18 cellular contexts compared by ENCODE assay signal in the genomic region with DNA sequence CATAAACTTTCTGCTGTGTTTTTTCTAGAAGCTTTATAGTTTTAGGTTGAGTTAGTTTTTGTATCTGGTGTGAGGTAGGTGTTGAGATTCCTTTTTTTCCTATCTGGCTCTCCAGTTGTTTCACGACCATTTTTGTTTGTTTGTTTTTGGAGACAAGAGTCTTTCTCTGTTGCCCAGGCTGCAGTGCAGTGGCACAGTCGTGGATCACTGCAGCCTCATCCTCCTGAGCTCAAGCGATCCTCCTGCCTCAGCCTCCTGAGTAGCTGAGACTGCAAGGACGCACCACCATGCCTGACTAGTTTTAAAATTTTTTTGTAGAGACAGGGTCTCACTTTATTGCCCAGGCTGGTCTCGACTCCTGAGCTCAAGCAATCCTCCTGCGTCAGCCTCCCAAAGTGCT. TPM values are rescaled to one million over a fixed set of nuclear protein-coding genes. Genes with fewer than 3 reads are reported as not detected.
DNase-seq lines count a peak whose midpoint lies in the region; ATAC-seq, FAIRE-seq and TF ChIP-seq lines count a peak whose summit lies in the region.
"Had no signal": no experiment of that assay in that cellular context is flagged by ENCODE, and none has a peak within 500 bp of the region (broad histone marks: within the 10 kb centered on the region; RNA-seq: fewer than 3 reads in every experiment).

No MANE protein-coding gene starts in this region.

- TF ChIP-seq EP300 in HepG2 (IDR thresholded peaks at IDR 0.05; ENCODE audit: low read depth in 2 of 2, low read length in 2 of 2): no peak
- no peak for TF ChIP-seq EP300 in HepG2 (CRISPR knock-in tag; IDR thresholded peaks at IDR 0.05; ENCODE audit: borderline replicate concordance)

- WGBS in HepG2 (ENCODE audit: low lambda C conversion rate): 93% methylated on average over 6 of the region's 6 CpGs
- WGBS in right lobe of liver (ENCODE audit: insufficient coverage, low coverage, low lambda C conversion rate, missing lambda C conversion rate): 87% methylated on average over 6 of the region's 6 CpGs

- in situ Hi-C loops in HepG2 (cut with HindIII; ENCODE audit: extremely low pct_ligation_motif_present, low pct_unique_long_range_greater_than_20kb): no loop called here

- BruUV-seq in HepG2 (replicated peaks; lab: Mats Ljungman, UMichigan): no TSS peak

- H3K4me3 Mint-ChIP-seq in dendritic cell treated with granulocyte-macrophage colony-stimulating factor and Interleukin-4, amounts not matched to agents 40 ng/mL and 50 ng/mL, for 4 days: no peak overlapping the region
- no peak overlapping the region for H3K4me3 Mint-ChIP-seq in stimulated activated naive B cell treated with anti-CD40 and anti-IgM and Interleukin-4, amounts not matched to agents 10 μg/mL and 1 μg/mL and 100 μg/mL, for 72 hours
- H3K4me3 Mint-ChIP-seq: B cell; CD4-positive, alpha-beta memory T cell; H9 had no signal

- H4K20me1 ChIP-seq in HepG2 (ENCODE audit: insufficient read depth, low read length): no peaks in the 10 kb centered on the region; the same call in 1 of the 2 replicates

- no peak overlapping the region for H3K4me2 ChIP-seq in HepG2 (ENCODE audit: low read depth, low read length)
- H3K4me2 ChIP-seq: BLaER1 had no signal

- peaks cover 41% of the 10 kb centered on the region for H3K4me1 Mint-ChIP-seq in dendritic cell treated with granulocyte-macrophage colony-stimulating factor and Interleukin-4, amounts not matched to agents 40 ng/mL and 50 ng/mL, for 4 days (ENCODE audit: low read depth)
- H3K4me1 Mint-ChIP-seq in stimulated activated naive B cell treated with anti-CD40 and anti-IgM and Interleukin-4, amounts not matched to agents 10 μg/mL and 1 μg/mL and 100 μg/mL, for 72 hours: peaks cover 15 to 58% of the 10 kb centered on the region in 2 donors

- peaks cover 51% of the 10 kb centered on the region for H3K79me2 ChIP-seq in HepG2 (ENCODE audit: insufficient read depth, low read length)

- no peak overlapping the region for H3K9ac ChIP-seq in HepG2 (ENCODE audit: insufficient read depth, low read depth, low read length)
- H3K9ac ChIP-seq: BLaER1, GM23248 had no signal

- H3K9me3 ChIP-seq in HepG2 (ENCODE audit: low read length): no peaks in the 10 kb centered on the region
- no peaks in the 10 kb centered on the region for H3K9me3 ChIP-seq in right lobe of liver
- H3K9me3 ChIP-seq: BLaER1 had no signal

- intact Hi-C loops in HepG2 (cut with micrococcal nuclease; ENCODE audit: unreplicated experiment): no loop called here
- intact Hi-C loops in right lobe of liver (cut with DNase I): no loop called here
- intact Hi-C loops in dendritic cell treated with granulocyte-macrophage colony-stimulating factor and Interleukin-4, amounts not matched to agents 40 ng/mL and 50 ng/mL, for 4 days (cut with micrococcal nuclease): loop anchor here (10.0 kb wide), 1 partner anchor 47 kb away; no protein-coding TSS in a partner anchor

- TF ChIP-seq RAD21 in HepG2 (CRISPR knock-in tag; IDR thresholded peaks at IDR 0.05): no peak

- POLR2A ChIA-PET in HepG2 (lab: Yijun Ruan, JAX): no interaction called here

- H3K27me3 ChIP-seq in HepG2 (ENCODE audit: control insufficient read depth in 1 of 2, insufficient read depth in 2 of 2, low read length in 2 of 2) (no peaks in the 10 kb centered on the region), right lobe of liver (no peaks in the 10 kb centered on the region)
- H3K27me3 ChIP-seq: BLaER1 had no signal

- H3K27me3 Mint-ChIP-seq in dendritic cell treated with granulocyte-macrophage colony-stimulating factor and Interleukin-4, amounts not matched to agents 40 ng/mL and 50 ng/mL, for 4 days: no peaks in the 10 kb centered on the region
- no peaks in the 10 kb centered on the region for H3K27me3 Mint-ChIP-seq in stimulated activated naive B cell treated with anti-CD40 and anti-IgM and Interleukin-4, amounts not matched to agents 10 μg/mL and 1 μg/mL and 100 μg/mL, for 72 hours
- H3K27me3 Mint-ChIP-seq: B cell; CD4-positive, alpha-beta memory T cell had no signal

- peak overlapping the region; percentile 40 for H3K27ac Mint-ChIP-seq in dendritic cell treated with granulocyte-macrophage colony-stimulating factor and Interleukin-4, amounts not matched to agents 40 ng/mL and 50 ng/mL, for 4 days
- peak overlapping the region; percentile 47 for H3K27ac Mint-ChIP-seq in stimulated activated naive B cell treated with anti-CD40 and anti-IgM and Interleukin-4, amounts not matched to agents 10 μg/mL and 1 μg/mL and 100 μg/mL, for 72 hours
- H3K27ac Mint-ChIP-seq: B cell; CD4-positive, alpha-beta memory T cell had no signal

- no peak overlapping the region for H3K4me3 ChIP-seq in HepG2 (replicated peaks in 1 of 3; ENCODE audit: insufficient read depth in 1 of 3, low read depth in 2 of 3, low read length in 3 of 3)
- no peak overlapping the region for H3K4me3 ChIP-seq in right lobe of liver
- H3K4me3 ChIP-seq: BLaER1, GM23248 had no signal

- DNase-seq in HepG2 (ENCODE audit: low spot score) (no peak), right lobe of liver (no peak)
- no peak for DNase-seq in stimulated activated naive B cell treated with anti-CD40 and anti-IgM and Interleukin-4, amounts not matched to agents 10 μg/mL and 1 μg/mL and 100 μg/mL, for 72 hours
- DNase-seq: Calu3; CD4-positive, alpha-beta memory T cell; COR-L47; DND-41; GM23248; H9 had no signal

- no peaks in the 10 kb centered on the region for H3K9me3 Mint-ChIP-seq in dendritic cell treated with granulocyte-macrophage colony-stimulating factor and Interleukin-4, amounts not matched to agents 40 ng/mL and 50 ng/mL, for 4 days
- H3K9me3 Mint-ChIP-seq in stimulated activated naive B cell treated with anti-CD40 and anti-IgM and Interleukin-4, amounts not matched to agents 10 μg/mL and 1 μg/mL and 100 μg/mL, for 72 hours: no peaks in the 10 kb centered on the region
- H3K9me3 Mint-ChIP-seq: CD4-positive, alpha-beta memory T cell; H9 had no signal

- TF ChIP-seq CTCF in HepG2 (CRISPR knock-in tag; IDR thresholded peaks at IDR 0.05): no peak
- TF ChIP-seq CTCF in right lobe of liver (IDR thresholded peaks at IDR 0.05): no peak

- TF ChIP-seq POLR2A in HepG2 (IDR thresholded peaks at IDR 0.05; ENCODE audit: insufficient read depth in 1 of 2, low read depth in 2 of 2, low read length in 2 of 2) (no peak), right lobe of liver (IDR thresholded peaks at IDR 0.05) (no peak)

- peaks cover 2 to 15% of the 10 kb centered on the region in 2 experiments; a peak in 2 of 5 replicates for H3K36me3 ChIP-seq in HepG2 (replicated peaks in 1 of 2; ENCODE audit: control insufficient read depth in 1 of 2, insufficient read depth in 2 of 2, low read length in 2 of 2)
- H3K36me3 ChIP-seq in right lobe of liver: peaks cover 0 to 4% (median 0%) of the 10 kb centered on the region in 4 donors

- no peaks in the 10 kb centered on the region for H3K4me1 ChIP-seq in HepG2 (ENCODE audit: insufficient read depth, low read length)
- H3K4me1 ChIP-seq in right lobe of liver: no peaks in the 10 kb centered on the region

- H3K27ac ChIP-seq in HepG2 (ENCODE audit: extremely low read length, insufficient read depth, low read length) (no peak overlapping the region), right lobe of liver (no peak overlapping the region)
- H3K27ac ChIP-seq: 22Rv1, BLaER1, C4-2B, GM23248 had no signal

- ATAC-seq in HepG2 (no peak), right lobe of liver (no peak), HG03039 (IDR thresholded peaks at IDR 0.05; ENCODE audit: unreplicated experiment) (no peak), GM19452 (IDR thresholded peaks at IDR 0.05; ENCODE audit: unreplicated experiment) (no peak)
- ATAC-seq in stimulated activated naive B cell treated with anti-CD40 and anti-IgM and Interleukin-4, amounts not matched to agents 10 μg/mL and 1 μg/mL and 100 μg/mL, for 72 hours (replicated peaks): no peak
- ATAC-seq: HCT116 had no signal

- CTCF ChIA-PET in HepG2 (lab: Yijun Ruan, JAX; ENCODE audit: low intra/inter-chr PET ratio, low total read pairs): no interaction called here

- peaks cover 62% of the 10 kb centered on the region for H3K36me3 Mint-ChIP-seq in dendritic cell treated with granulocyte-macrophage colony-stimulating factor and Interleukin-4, amounts not matched to agents 40 ng/mL and 50 ng/mL, for 4 days (ENCODE audit: low read depth)
- H3K36me3 Mint-ChIP-seq in stimulated activated naive B cell treated with anti-CD40 and anti-IgM and Interleukin-4, amounts not matched to agents 10 μg/mL and 1 μg/mL and 100 μg/mL, for 72 hours: peaks cover 28 to 45% of the 10 kb centered on the region in 2 donors

- FAIRE-seq in HepG2 (lab: Jason Lieb, UNC): no peak
- FAIRE-seq: GM12892 had no signal

- no peak overlapping the region for H2AFZ ChIP-seq in HepG2 (ENCODE audit: low read length)
- H2AFZ ChIP-seq: GM23248 had no signal

RNA-seq across cellular contexts. Expression of gene RNF111, which starts 20.6 kb away (rescaled TPM):
- total RNA-seq in HepG2 (2016; rRNA removed; fragmentation: Illumina TruSeq; extraction: Trizol) (12.1 and 16.0 TPM in 2 replicates), right lobe of liver (10 to 100 TPM in 4 of 6 experiments, 1 to 10 TPM in 2; 7.3 to 19.1 (median 13.4) TPM)
- total RNA-seq in HepG2 (2016; cell fraction: cytosol; rRNA removed; fragmentation: Illumina TruSeq; extraction: Trizol; ENCODE audit: low read depth): 10.6 and 15.3 TPM in 2 replicates
- total RNA-seq in HepG2 (2016; cell fraction: insoluble cytoplasmic fraction; rRNA removed; fragmentation: Illumina TruSeq; extraction: Trizol): 8.8 and 9.5 TPM in 2 replicates
- total RNA-seq in HepG2 (2016; cell fraction: membrane; rRNA removed; fragmentation: Illumina TruSeq; extraction: Trizol): 14.8 and 16.8 TPM in 2 replicates
- 14.1 and 18.6 TPM in 2 replicates for total RNA-seq in HepG2 (2016; cell fraction: nucleus; rRNA removed; fragmentation: Illumina TruSeq; extraction: Trizol)
- polyA plus RNA-seq in HepG2 (2011; rRNA removed): 19.4 and 23.1 TPM in 2 replicates
- polyA plus RNA-seq in HepG2 (2011; cell fraction: cytosol; rRNA removed): 8.5 and 10.4 TPM in 2 replicates
- polyA plus RNA-seq in HepG2 (2011; cell fraction: nucleus; rRNA removed): 12.0 and 16.4 TPM in 2 replicates
- 11.2 and 12.4 TPM in 2 replicates for polyA plus RNA-seq in HepG2 (2012)
- polyA plus RNA-seq in HepG2 (2016; cell fraction: cytosol; fragmentation: Illumina TruSeq; extraction: Trizol; ENCODE audit: low read depth): 0.74 and 1.5 TPM in 2 replicates
- polyA plus RNA-seq in HepG2 (2016; cell fraction: insoluble cytoplasmic fraction; fragmentation: Illumina TruSeq; extraction: Trizol; ENCODE audit: low read depth): 11.5 and 12.0 TPM in 2 replicates
- polyA plus RNA-seq in HepG2 (2016; cell fraction: membrane; fragmentation: Illumina TruSeq; extraction: Trizol; ENCODE audit: low read depth): 2.3 and 2.7 TPM in 2 replicates
- 21.6 and 27.5 TPM in 2 replicates for polyA plus RNA-seq in HepG2 (2016; cell fraction: nucleus; fragmentation: Illumina TruSeq; extraction: Trizol; ENCODE audit: insufficient read depth, low read depth)
- polyA minus RNA-seq in HepG2 (2011; rRNA and poly(A)+ RNA removed; ENCODE audit: low replicate concordance): 64.6 and 132 TPM in 2 replicates
- 13.6 and 15.8 TPM in 2 replicates for polyA minus RNA-seq in HepG2 (2011; cell fraction: cytosol; rRNA and poly(A)+ RNA removed)
- 49.4 and 60.7 TPM in 2 replicates for polyA minus RNA-seq in HepG2 (2011; cell fraction: nucleus; rRNA and poly(A)+ RNA removed)
